8 cellular contexts compared by ENCODE assay signal in the genomic region with DNA sequence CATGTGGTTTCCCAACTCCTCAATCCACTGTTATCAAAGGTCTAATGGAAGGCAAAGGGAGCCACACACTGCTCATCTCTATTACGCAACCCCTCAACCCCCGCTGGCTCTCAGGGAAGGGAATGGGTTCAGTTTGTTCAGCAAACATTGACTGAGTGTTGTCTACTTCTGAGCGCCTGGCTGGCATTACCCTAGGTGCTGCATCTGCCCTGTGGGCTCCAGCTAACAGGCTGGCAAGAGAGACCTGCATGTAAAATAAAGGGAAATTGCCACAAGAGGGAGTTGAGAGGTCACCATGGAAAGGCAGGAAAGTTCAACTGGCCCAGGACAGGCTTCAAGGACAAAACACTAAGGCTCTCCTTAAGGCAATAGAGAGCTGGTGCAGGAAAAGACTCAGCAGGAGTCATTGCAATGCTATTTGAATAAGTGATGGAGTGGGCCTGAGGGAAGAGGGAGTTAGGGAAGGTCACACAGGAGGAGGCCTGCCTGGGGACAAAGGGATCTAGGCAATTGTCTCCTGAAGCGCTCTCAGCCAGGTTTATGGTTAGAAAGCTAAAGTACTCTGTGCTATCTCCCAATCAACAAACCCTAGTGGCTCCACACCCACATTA.
DNase-seq lines count a peak whose midpoint lies in the region; ATAC-seq, FAIRE-seq and TF ChIP-seq lines count a peak whose summit lies in the region.

No MANE protein-coding gene starts in this region.

- TF ChIP-seq CTCF in LNCAP (IDR thresholded peaks at IDR 0.05) (peak; percentile 61; the same call in 1 of the 2 replicates), D721Med (IDR thresholded peaks at IDR 0.05; ENCODE audit: insufficient read depth, missing control alignments) (no peak)

- DNase-seq in DMS 273 (lab: John Stamatoyannopoulos, UW; ENCODE audit: unreplicated experiment), result peak; percentile 36
- peak; percentile 25 to 69 for DNase-seq in SW 1271 (lab: John Stamatoyannopoulos, UW)
- DNase-seq in kidney glomerular epithelial cell (lab: John Stamatoyannopoulos, UW), result peak; percentile 16
- no peak for DNase-seq in anterior cingulate cortex (lab: John Stamatoyannopoulos, UW)
- DNase-seq in D721Med (ENCODE audit: insufficient read length, low spot score), result no peak

- ATAC-seq in HG03432 (IDR thresholded peaks at IDR 0.05; ENCODE audit: unreplicated experiment), result no peak
- ATAC-seq in HG03196 (IDR thresholded peaks at IDR 0.05; ENCODE audit: unreplicated experiment), result no peak

- FAIRE-seq in D721Med (lab: Jason Lieb, UNC), result no peak

Comparison
In these comparisons a context has a peak if more than half of its experiments do, and no peak if none do; other contexts are left out.
1. DNase-seq: peak in DMS 273 (single experiment), SW 1271 (2 of 2) and kidney glomerular epithelial cell (single experiment); none in anterior cingulate cortex (0 of 58) and D721Med (single experiment).